In genomic region chr12:111255261-111255660, GRCh38 we compare ENCODE assay signal across 40 cellular contexts.
"Had no signal": no experiment of that assay in that cellular context is flagged by ENCODE, and none has a peak within 500 bp of the region (broad histone marks: within the 10 kb centered on the region; RNA-seq: fewer than 3 reads in every experiment).

No MANE protein-coding gene starts in this region.

- H3K4me1 Mint-ChIP-seq: activated naive CD4-positive, alpha-beta T cell treated with anti-CD3 and anti-CD28 coated beads, Interleukin-2, amount 10 ng/mL, durations not matched to agents 7 days and 5 days; activated naive CD4-positive, alpha-beta T cell treated with anti-CD3 and anti-CD28 coated beads, Interleukin-2, amount 50 U/mL, for 24 hours; activated naive CD8-positive, alpha-beta T cell treated with anti-CD3 and anti-CD28 coated beads, Interleukin-2, amount 50 U/mL, for 24 hours; activated T-helper 17 cell treated with anti-CD3 and anti-CD28 coated beads, Interleukin-2, amount 50 U/mL, for 72 hours; central memory CD8-positive, alpha-beta T cell had no signal

- H3K27ac Mint-ChIP-seq: activated naive CD4-positive, alpha-beta T cell treated with anti-CD3 and anti-CD28 coated beads for 36 hours; activated naive CD4-positive, alpha-beta T cell treated with anti-CD3 and anti-CD28 coated beads, Interleukin-2, amount 10 ng/mL, durations not matched to agents 7 days and 5 days; activated naive CD4-positive, alpha-beta T cell treated with anti-CD3 and anti-CD28 coated beads, Interleukin-2, amount 50 U/mL, for 24 hours; activated naive CD4-positive, alpha-beta T cell treated with anti-CD3 and anti-CD28 coated beads, Interleukin-2, amount 50 U/mL, for 72 hours; activated naive CD8-positive, alpha-beta T cell; activated naive CD8-positive, alpha-beta T cell treated with anti-CD3 and anti-CD28 coated beads for 36 hours; activated naive CD8-positive, alpha-beta T cell treated with anti-CD3 and anti-CD28 coated beads, Interleukin-2, amount 10 ng/mL, durations not matched to agents 7 days and 5 days; activated naive CD8-positive, alpha-beta T cell treated with anti-CD3 and anti-CD28 coated beads, Interleukin-2, amount 50 U/mL, for 24 hours; activated T-cell treated with anti-CD3 and anti-CD28 coated beads, Interleukin-2, amount 50 U/mL, for 24 hours; activated T-cell treated with anti-CD3 and anti-CD28 coated beads, Interleukin-2, amount 50 U/mL, for 72 hours; activated T-helper 1 cell treated with anti-CD3 and anti-CD28 coated beads, Interleukin-12 subunit alpha, Interleukin-12 subunit beta, Interleukin-2, Interleukin-4 antibody, amounts not matched to agents 30 ng/mL and 10 ng/mL and 1 ng/mL, durations not matched to agents 14 hours and 24 hours and 36 hours; activated T-helper 17 cell treated with anti-CD3 and anti-CD28 coated beads, Interleukin-2, amount 50 U/mL, for 72 hours; activated T-helper 2 cell treated with anti-CD3 and anti-CD28 coated beads, Interferon-gamma antibody, Interleukin-2, Interleukin-4, amounts not matched to agents 10 μg/mL and 5 μg/mL and 100 μg/mL, durations not matched to agents 14 hours and 24 hours and 36 hours; brain had no signal

- H3K27me3 ChIP-seq: ascending aorta, body of pancreas, brain microvascular endothelial cell, cardiac muscle cell had no signal

- H3K9me3 Mint-ChIP-seq: activated naive CD4-positive, alpha-beta T cell treated with anti-CD3 and anti-CD28 coated beads for 36 hours; activated naive CD4-positive, alpha-beta T cell treated with anti-CD3 and anti-CD28 coated beads, Interleukin-2, amount 10 ng/mL, durations not matched to agents 7 days and 5 days; activated naive CD4-positive, alpha-beta T cell treated with anti-CD3 and anti-CD28 coated beads, Interleukin-2, amount 50 U/mL, for 24 hours; activated naive CD4-positive, alpha-beta T cell treated with anti-CD3 and anti-CD28 coated beads, Interleukin-2, amount 50 U/mL, for 72 hours; activated naive CD8-positive, alpha-beta T cell treated with anti-CD3 and anti-CD28 coated beads, Interleukin-2, amount 10 ng/mL, durations not matched to agents 7 days and 5 days; activated naive CD8-positive, alpha-beta T cell treated with anti-CD3 and anti-CD28 coated beads, Interleukin-2, amount 50 U/mL, for 24 hours; activated T-cell treated with anti-CD3 and anti-CD28 coated beads, Interleukin-2, amount 50 U/mL, for 24 hours; activated T-cell treated with anti-CD3 and anti-CD28 coated beads, Interleukin-2, amount 50 U/mL, for 4 hours; activated T-cell treated with anti-CD3 and anti-CD28 coated beads, Interleukin-2, amount 50 U/mL, for 72 hours; activated T-helper 1 cell treated with anti-CD3 and anti-CD28 coated beads, Interleukin-12 subunit alpha, Interleukin-12 subunit beta, Interleukin-2, Interleukin-4 antibody, amounts not matched to agents 30 ng/mL and 10 ng/mL and 1 ng/mL, durations not matched to agents 14 hours and 24 hours and 36 hours; activated T-helper 17 cell treated with anti-CD3 and anti-CD28 coated beads, Interleukin-2, amount 50 U/mL, for 72 hours; activated T-helper 2 cell treated with anti-CD3 and anti-CD28 coated beads, Interferon-gamma antibody, Interleukin-2, Interleukin-4, amounts not matched to agents 10 μg/mL and 5 μg/mL and 100 μg/mL, durations not matched to agents 14 hours and 24 hours and 36 hours; brain; central memory CD8-positive, alpha-beta T cell had no signal

- H3K36me3 ChIP-seq: adrenal gland, ascending aorta, brain microvascular endothelial cell, breast epithelium, cardiac muscle cell had no signal

- H3K4me1 ChIP-seq: adrenal gland, ascending aorta, body of pancreas, breast epithelium had no signal

- H3K4me3 ChIP-seq: adrenal gland, ascending aorta, body of pancreas, breast epithelium, cardiac muscle cell had no signal

- H3K4me3 Mint-ChIP-seq: activated naive CD4-positive, alpha-beta T cell treated with anti-CD3 and anti-CD28 coated beads for 36 hours; activated naive CD4-positive, alpha-beta T cell treated with anti-CD3 and anti-CD28 coated beads, Interleukin-2, amount 10 ng/mL, durations not matched to agents 7 days and 5 days; activated naive CD4-positive, alpha-beta T cell treated with anti-CD3 and anti-CD28 coated beads, Interleukin-2, amount 50 U/mL, for 24 hours; activated naive CD8-positive, alpha-beta T cell; activated naive CD8-positive, alpha-beta T cell treated with anti-CD3 and anti-CD28 coated beads for 36 hours; activated naive CD8-positive, alpha-beta T cell treated with anti-CD3 and anti-CD28 coated beads, Interleukin-2, amount 10 ng/mL, durations not matched to agents 7 days and 5 days; activated naive CD8-positive, alpha-beta T cell treated with anti-CD3 and anti-CD28 coated beads, Interleukin-2, amount 50 U/mL, for 24 hours; activated T-cell treated with anti-CD3 and anti-CD28 coated beads, Interleukin-2, amount 50 U/mL, for 24 hours; activated T-cell treated with anti-CD3 and anti-CD28 coated beads, Interleukin-2, amount 50 U/mL, for 4 hours; activated T-cell treated with anti-CD3 and anti-CD28 coated beads, Interleukin-2, amount 50 U/mL, for 72 hours; activated T-helper 1 cell treated with anti-CD3 and anti-CD28 coated beads, Interleukin-12 subunit alpha, Interleukin-12 subunit beta, Interleukin-2, Interleukin-4 antibody, amounts not matched to agents 30 ng/mL and 10 ng/mL and 1 ng/mL, durations not matched to agents 14 hours and 24 hours and 36 hours; activated T-helper 17 cell treated with anti-CD3 and anti-CD28 coated beads, Interleukin-2, amount 50 U/mL, for 72 hours; brain; central memory CD8-positive, alpha-beta T cell had no signal

- H3K27ac ChIP-seq: adrenal gland, ascending aorta, body of pancreas, brain microvascular endothelial cell, breast epithelium, cardiac muscle cell had no signal

- DNase-seq: activated effector memory CD4-positive, alpha-beta T cell treated with anti-CD3 and anti-CD28 coated beads, Interleukin-2, amount 50 U/mL, for 16 hours; activated effector memory CD4-positive, alpha-beta T cell treated with Interleukin-2 at 50 U/mL for 16 hours; activated gamma-delta T cell; activated gamma-delta T cell treated with Interleukin-2 at 50 U/mL for 16 hours; activated naive CD4-positive, alpha-beta T cell; activated naive CD4-positive, alpha-beta T cell treated with anti-CD3 and anti-CD28 coated beads for 36 hours; activated naive CD4-positive, alpha-beta T cell treated with anti-CD3 and anti-CD28 coated beads, Interleukin-2, amount 10 ng/mL, durations not matched to agents 7 days and 5 days; activated naive CD4-positive, alpha-beta T cell treated with anti-CD3 and anti-CD28 coated beads, Interleukin-2, amount 50 U/mL, for 16 hours; activated naive CD4-positive, alpha-beta T cell treated with Interleukin-2 at 50 U/mL for 16 hours; activated naive CD8-positive, alpha-beta T cell treated with anti-CD3 and anti-CD28 coated beads for 36 hours; activated naive CD8-positive, alpha-beta T cell treated with anti-CD3 and anti-CD28 coated beads, Interleukin-2, amount 10 ng/mL, durations not matched to agents 7 days and 5 days; activated naive CD8-positive, alpha-beta T cell treated with anti-CD3 and anti-CD28 coated beads, Interleukin-2, amount 50 U/mL, for 24 hours; activated T-cell treated with anti-CD3 and anti-CD28 coated beads, Interleukin-2, amount 50 U/mL, for 1 hour; activated T-cell treated with anti-CD3 and anti-CD28 coated beads, Interleukin-2, amount 50 U/mL, for 24 hours; activated T-cell treated with anti-CD3 and anti-CD28 coated beads, Interleukin-2, amount 50 U/mL, for 4 hours; activated T-cell treated with anti-CD3 and anti-CD28 coated beads, Interleukin-2, amount 50 U/mL, for 48 hours; activated T-cell treated with anti-CD3 and anti-CD28 coated beads, Interleukin-2, amount 50 U/mL, for 72 hours; adrenal gland; amniotic stem cell; amygdala; anterior cingulate cortex; aorta; body of pancreas; brain microvascular endothelial cell; caudate nucleus; central memory CD4-positive, alpha-beta T cell; cerebellar nuclear complex had no signal

- H3K9me3 ChIP-seq: adrenal gland, ascending aorta, body of pancreas, breast epithelium had no signal

- FAIRE-seq: astrocyte, bronchial epithelial cell had no signal

- ATAC-seq: activated naive CD4-positive, alpha-beta T cell treated with anti-CD3 and anti-CD28 coated beads, Interleukin-2, amount 50 U/mL, for 72 hours; activated naive CD8-positive, alpha-beta T cell treated with anti-CD3 and anti-CD28 coated beads, Interleukin-2, amount 50 U/mL, for 24 hours; activated T-cell treated with anti-CD3 and anti-CD28 coated beads, Interleukin-2, amount 50 U/mL, for 4 hours; activated T-cell treated with anti-CD3 and anti-CD28 coated beads, Interleukin-2, amount 50 U/mL, for 72 hours; activated T-helper 17 cell treated with anti-CD3 and anti-CD28 coated beads, Interleukin-2, amount 50 U/mL, for 72 hours; body of pancreas had no signal

- H3K36me3 Mint-ChIP-seq: activated naive CD4-positive, alpha-beta T cell treated with anti-CD3 and anti-CD28 coated beads, Interleukin-2, amount 10 ng/mL, durations not matched to agents 7 days and 5 days; activated naive CD4-positive, alpha-beta T cell treated with anti-CD3 and anti-CD28 coated beads, Interleukin-2, amount 50 U/mL, for 24 hours; activated naive CD4-positive, alpha-beta T cell treated with anti-CD3 and anti-CD28 coated beads, Interleukin-2, amount 50 U/mL, for 72 hours; activated naive CD8-positive, alpha-beta T cell; activated naive CD8-positive, alpha-beta T cell treated with anti-CD3 and anti-CD28 coated beads for 36 hours; activated naive CD8-positive, alpha-beta T cell treated with anti-CD3 and anti-CD28 coated beads, Interleukin-2, amount 10 ng/mL, durations not matched to agents 7 days and 5 days; brain had no signal

- H3K27me3 Mint-ChIP-seq: activated naive CD4-positive, alpha-beta T cell treated with anti-CD3 and anti-CD28 coated beads, Interleukin-2, amount 50 U/mL, for 24 hours; activated naive CD8-positive, alpha-beta T cell; activated naive CD8-positive, alpha-beta T cell treated with anti-CD3 and anti-CD28 coated beads for 36 hours had no signal
